Comparison of ENCODE assay signal across 25 cellular contexts in genomic region chr1:90580176-90580575, GRCh38.
DNase-seq lines count a peak whose midpoint lies in the region; FAIRE-seq and TF ChIP-seq lines count a peak whose summit lies in the region.
"Had no signal": no experiment of that assay in that cellular context is flagged by ENCODE, and none has a peak within 500 bp of the region (broad histone marks: within the 10 kb centered on the region; RNA-seq: fewer than 3 reads in every experiment).

No MANE protein-coding gene starts in this region.

- no peak overlapping the region for H3K9ac ChIP-seq in keratinocyte (ENCODE audit: control insufficient read depth, extremely low read depth, insufficient read depth, low read length)

- no peaks in the 10 kb centered on the region for H4K20me1 ChIP-seq in keratinocyte (ENCODE audit: control insufficient read depth, extremely low read depth, insufficient read depth, low read length)

- peak; percentile 55 for FAIRE-seq in keratinocyte (lab: Jason Lieb, UNC)
- FAIRE-seq: GM19239, HTR-8/SVneo had no signal

- no peaks in the 10 kb centered on the region for H3K79me2 ChIP-seq in keratinocyte (ENCODE audit: control insufficient read depth, insufficient read depth, low read length)

- H3K4me1 ChIP-seq in keratinocyte (ENCODE audit: control insufficient read depth, extremely low read depth, insufficient read depth, low read length), result no peaks in the 10 kb centered on the region
- H3K4me1 ChIP-seq: Caco-2, heart left ventricle had no signal

- H3K9me3 ChIP-seq in keratinocyte (ENCODE audit: control insufficient read depth, low read depth, low read length), result no peaks in the 10 kb centered on the region
- H3K9me3 ChIP-seq: Caco-2, heart left ventricle had no signal

- TF ChIP-seq CTCF in keratinocyte (optimal IDR thresholded peaks at IDR 0.05 in 1 of 3, IDR thresholded peaks at IDR 0.05 in 1 of 3, conservative IDR thresholded peaks at IDR 0.05 in 1 of 3; ENCODE audit: extremely low read depth in 1 of 3, insufficient read depth in 2 of 3, low read length in 3 of 3), result peak in 1 of 3 experiments; percentile 27

- no peak overlapping the region for H3K27ac ChIP-seq in keratinocyte (ENCODE audit: control insufficient read depth, insufficient read depth, low read length)
- H3K27ac ChIP-seq: heart left ventricle, SK-N-MC had no signal

- no peak overlapping the region for H2AFZ ChIP-seq in keratinocyte (ENCODE audit: control insufficient read depth, low read length)

- dilution Hi-C loops in keratinocyte (cut with MboI; ENCODE audit: extremely low pct_ligation_motif_present, low sequenced_read_pairs), result no loop called here

- H3K9me1 ChIP-seq in keratinocyte (ENCODE audit: control insufficient read depth, extremely low read depth, insufficient read depth, low read length), result no peaks in the 10 kb centered on the region

- no peaks in the 10 kb centered on the region for H3K27me3 ChIP-seq in keratinocyte (ENCODE audit: control insufficient read depth, extremely low read depth, insufficient read depth, low read length)

- DNase-seq in DMS153 treated with DMSO at 0.1 percent for 48 hours (lab: John Stamatoyannopoulos, UW; ENCODE audit: unreplicated experiment) (peak; percentile 54), NCI-H1105 (lab: John Stamatoyannopoulos, UW) (peak; percentile 50), NCI-H69 (lab: John Stamatoyannopoulos, UW) (peak; percentile 45), keratinocyte (ENCODE audit: low read depth, low spot score) (no peak), SIG-M5 (lab: John Stamatoyannopoulos, UW) (no peak), dedifferentiated amniotic fluid mesenchymal stem cell (ENCODE audit: extremely low spot score) (no peak)
- no peak for DNase-seq in NK-92 treated with Interleukin-12 subunit alpha and Interleukin-12 subunit beta, amount 100 ng/mL, for 24 hours (lab: John Stamatoyannopoulos, UW)
- DNase-seq: activated gamma-delta T cell; activated naive CD8-positive, alpha-beta T cell treated with anti-CD3 and anti-CD28 coated beads, Interleukin-2, amount 50 U/mL, for 24 hours; C1 segment of cervical spinal cord; Caco-2; EL; heart left ventricle; KBM-7; MM.1S; naive thymus-derived CD8-positive, alpha-beta T cell; NCI-H1930; occipital lobe; stimulated activated CD4-positive, alpha-beta T cell treated with anti-CD3 and anti-CD28 coated beads, Interleukin-2, amount 100 ng/mL, for 24 hours; substantia nigra; T-helper 17 cell had no signal

- no peak overlapping the region for H3K4me3 ChIP-seq in keratinocyte (ENCODE audit: control insufficient read depth in 2 of 3, extremely low read depth in 1 of 3, insufficient read depth in 2 of 3, low read depth in 1 of 3, low read length in 3 of 3)
- H3K4me3 ChIP-seq: heart left ventricle, SK-N-MC, smooth muscle cell had no signal

- H3K4me2 ChIP-seq in keratinocyte (ENCODE audit: control insufficient read depth, extremely low read depth, insufficient read depth, low read depth, low read length), result no peak overlapping the region
- H3K4me2 ChIP-seq: smooth muscle cell had no signal

- no peaks in the 10 kb centered on the region for H3K36me3 ChIP-seq in keratinocyte (ENCODE audit: control insufficient read depth in 2 of 2, extremely low read depth in 1 of 2, insufficient read depth in 2 of 2, low read length in 2 of 2)
- H3K36me3 ChIP-seq: heart left ventricle had no signal

Comparison
In these comparisons a context has a peak if more than half of its experiments do, and no peak if none do; other contexts are left out.
1. DNase-seq: peak in DMS153 treated with DMSO at 0.1 percent for 48 hours (single experiment), NCI-H1105 (single experiment) and NCI-H69 (single experiment); none in keratinocyte (single experiment), SIG-M5 (single experiment), dedifferentiated amniotic fluid mesenchymal stem cell (single experiment) and NK-92 treated with Interleukin-12 subunit alpha and Interleukin-12 subunit beta, amount 100 ng/mL, for 24 hours (single experiment).